In genomic region chr19:48966541-48967345, GRCh38 we compare ENCODE assay signal across 9 cellular contexts. TPM values are rescaled to one million over a fixed set of nuclear protein-coding genes. Genes with fewer than 3 reads are reported as not detected.
DNase-seq lines count a peak whose midpoint lies in the region; ATAC-seq and TF ChIP-seq lines count a peak whose summit lies in the region.
"Had no signal": no experiment of that assay in that cellular context is flagged by ENCODE, and none has a peak within 500 bp of the region (broad histone marks: within the 10 kb centered on the region; RNA-seq: fewer than 3 reads in every experiment).

No MANE protein-coding gene starts in this region.

- H3K27me3 Mint-ChIP-seq in activated T-cell treated with anti-CD3 and anti-CD28 coated beads, Interleukin-2, amount 50 U/mL, for 4 hours (ENCODE audit: low read depth) = no peaks in the 10 kb centered on the region
- peaks cover 18% of the 10 kb centered on the region for H3K27me3 Mint-ChIP-seq in glutamatergic neuron (ENCODE audit: unreplicated experiment)

- H3K9ac ChIP-seq in smooth muscle cell (ENCODE audit: low read depth) = peak overlapping the region; percentile 70

- TF ChIP-seq CTCF in VCaP (conservative IDR thresholded peaks at IDR 0.05) (no peak), glutamatergic neuron (IDR thresholded peaks at IDR 0.05; ENCODE audit: partially characterized antibody, unreplicated experiment) (no peak), smooth muscle cell (IDR thresholded peaks at IDR 0.05; ENCODE audit: borderline replicate concordance, insufficient read depth, poor library complexity, severe bottlenecking) (no peak)

- H4K20me1 ChIP-seq in smooth muscle cell (ENCODE audit: low read depth) = peaks cover 53% of the 10 kb centered on the region

- 81% methylated on average over 10 of the region's 10 CpGs for WGBS in smooth muscle cell (ENCODE audit: low lambda C conversion rate)

- H3K4me1 Mint-ChIP-seq in activated T-cell treated with anti-CD3 and anti-CD28 coated beads, Interleukin-2, amount 50 U/mL, for 4 hours (ENCODE audit: low read depth) = peaks cover 56% of the 10 kb centered on the region
- peaks cover 33% of the 10 kb centered on the region for H3K4me1 Mint-ChIP-seq in glutamatergic neuron (ENCODE audit: low read depth, unreplicated experiment)

- no peaks in the 10 kb centered on the region for H3K9me3 Mint-ChIP-seq in activated T-cell treated with anti-CD3 and anti-CD28 coated beads, Interleukin-2, amount 50 U/mL, for 4 hours
- H3K9me3 Mint-ChIP-seq in glutamatergic neuron (ENCODE audit: unreplicated experiment) = peaks cover 17% of the 10 kb centered on the region

- peaks cover 15% of the 10 kb centered on the region for H3K79me2 ChIP-seq in smooth muscle cell (ENCODE audit: low read depth)

- peak overlapping the region; percentile 88 for H3K4me2 ChIP-seq in smooth muscle cell

- no peak for DNase-seq in activated T-cell treated with anti-CD3 and anti-CD28 coated beads, Interleukin-2, amount 50 U/mL, for 4 hours
- DNase-seq in activated T-cell treated with anti-CD3 and anti-CD28 coated beads, Interleukin-2, amount 50 U/mL, for 1 hour = no peak
- DNase-seq in glutamatergic neuron (no peak), smooth muscle cell (lab: John Stamatoyannopoulos, UW; ENCODE audit: unreplicated experiment) (no peak), sciatic nerve (ENCODE audit: low spot score) (no peak), inferior parietal cortex (ENCODE audit: extremely low spot score) (no peak)

- H3F3A ChIP-seq in smooth muscle cell (ENCODE audit: low read depth) = peaks cover 29% of the 10 kb centered on the region

- peak overlapping the region; percentile 86 for H3K4me3 ChIP-seq in smooth muscle cell

- H3K36me3 Mint-ChIP-seq in activated T-cell treated with anti-CD3 and anti-CD28 coated beads, Interleukin-2, amount 50 U/mL, for 4 hours (ENCODE audit: insufficient read depth) = peaks cover 14% of the 10 kb centered on the region
- no peaks in the 10 kb centered on the region for H3K36me3 Mint-ChIP-seq in glutamatergic neuron (ENCODE audit: unreplicated experiment)

- no peak for ATAC-seq in activated T-cell treated with anti-CD3 and anti-CD28 coated beads, Interleukin-2, amount 50 U/mL, for 4 hours
- no peak for ATAC-seq in sciatic nerve
- ATAC-seq in HG02610 (IDR thresholded peaks at IDR 0.05; ENCODE audit: unreplicated experiment) = no peak

- intact Hi-C loops in sciatic nerve (cut with DNase I) = loop anchor here (10.0 kb wide), 1 partner anchor 112 kb away; no protein-coding TSS in a partner anchor

- H3K36me3 ChIP-seq in smooth muscle cell (ENCODE audit: low read depth) = no peaks in the 10 kb centered on the region

- H3K4me3 Mint-ChIP-seq in activated T-cell treated with anti-CD3 and anti-CD28 coated beads, Interleukin-2, amount 50 U/mL, for 4 hours = peak overlapping the region; percentile 100
- peak overlapping the region; percentile 99 for H3K4me3 Mint-ChIP-seq in glutamatergic neuron (ENCODE audit: unreplicated experiment)

- peak overlapping the region; percentile 99 for H3K27ac Mint-ChIP-seq in glutamatergic neuron (ENCODE audit: unreplicated experiment)

- H3K27ac ChIP-seq in VCaP = peak overlapping the region; percentile 87
- peak overlapping the region; percentile 68 for H3K27ac ChIP-seq in smooth muscle cell (ENCODE audit: low read depth)

- H3K9me3 ChIP-seq in smooth muscle cell (replicated peaks; ENCODE audit: low read depth) = no peaks in the 10 kb centered on the region

- peaks cover 25% of the 10 kb centered on the region for H3K4me1 ChIP-seq in smooth muscle cell (ENCODE audit: low read depth)

- H2AFZ ChIP-seq in smooth muscle cell (ENCODE audit: low read depth) = no peak overlapping the region

- no peaks in the 10 kb centered on the region for H3K27me3 ChIP-seq in smooth muscle cell (ENCODE audit: low read depth)

RNA-seq across cellular contexts. Expression of gene FTL, which starts 1.6 kb away (rescaled TPM):
- 1,000 to 10,000 TPM in 2 of 3 donors, 100 to 1,000 TPM in 1; 996 to 1,080 (median 1,001) TPM for total RNA-seq in activated T-cell treated with anti-CD3 and anti-CD28 coated beads, Interleukin-2, amount 50 U/mL, for 4 hours
- total RNA-seq in glutamatergic neuron (ENCODE audit: unreplicated experiment) (875 TPM), smooth muscle cell (5,371 and 5,904 TPM in 2 replicates), sciatic nerve (3,094 TPM)
- 11,768 and 12,053 TPM in 2 replicates for polyA plus RNA-seq in smooth muscle cell

RNA-seq across cellular contexts. Expression of gene BAX, which starts 12.1 kb away (rescaled TPM):
- total RNA-seq in activated T-cell treated with anti-CD3 and anti-CD28 coated beads, Interleukin-2, amount 50 U/mL, for 4 hours = 100 to 1,000 TPM; 200 to 250 (median 203) TPM
- total RNA-seq in glutamatergic neuron (ENCODE audit: unreplicated experiment) (87.7 TPM), smooth muscle cell (42.8 and 124 TPM in 2 replicates), sciatic nerve (48.0 TPM)
- polyA plus RNA-seq in smooth muscle cell = 153 and 185 TPM in 2 replicates

RNA-seq across cellular contexts. Expression of gene GYS1, which starts 26.4 kb away (rescaled TPM):
- total RNA-seq in activated T-cell treated with anti-CD3 and anti-CD28 coated beads, Interleukin-2, amount 50 U/mL, for 4 hours = 10 to 100 TPM; 34.5 to 41.1 (median 35.5) TPM
- total RNA-seq in glutamatergic neuron (ENCODE audit: unreplicated experiment) = 69.0 TPM
- 40.8 and 58.1 TPM in 2 replicates for total RNA-seq in smooth muscle cell
- polyA plus RNA-seq in smooth muscle cell = 75.2 and 82.6 TPM in 2 replicates
- total RNA-seq in sciatic nerve = 42.0 TPM

RNA-seq across cellular contexts. Expression of gene RUVBL2, which starts 26.9 kb away (rescaled TPM):
- 100 to 1,000 TPM; 208 to 257 (median 230) TPM for total RNA-seq in activated T-cell treated with anti-CD3 and anti-CD28 coated beads, Interleukin-2, amount 50 U/mL, for 4 hours
- total RNA-seq in glutamatergic neuron (ENCODE audit: unreplicated experiment) (60.9 TPM), smooth muscle cell (74.3 and 89.4 TPM in 2 replicates), sciatic nerve (29.9 TPM)
- polyA plus RNA-seq in smooth muscle cell = 117 and 123 TPM in 2 replicates

RNA-seq across cellular contexts. Expression of gene DHDH, which starts 33.2 kb away (rescaled TPM):
- not detected for total RNA-seq in activated T-cell treated with anti-CD3 and anti-CD28 coated beads, Interleukin-2, amount 50 U/mL, for 4 hours
- total RNA-seq in glutamatergic neuron (ENCODE audit: unreplicated experiment) (not detected), smooth muscle cell (0.27 TPM in 1 of 2 replicates, not detected in the other), sciatic nerve (1.1 TPM)
- 0.87 and 1.0 TPM in 2 replicates for polyA plus RNA-seq in smooth muscle cell
- total RNA-seq: dermis microvascular lymphatic vessel endothelial cell had no signal
